In the genomic region with DNA sequence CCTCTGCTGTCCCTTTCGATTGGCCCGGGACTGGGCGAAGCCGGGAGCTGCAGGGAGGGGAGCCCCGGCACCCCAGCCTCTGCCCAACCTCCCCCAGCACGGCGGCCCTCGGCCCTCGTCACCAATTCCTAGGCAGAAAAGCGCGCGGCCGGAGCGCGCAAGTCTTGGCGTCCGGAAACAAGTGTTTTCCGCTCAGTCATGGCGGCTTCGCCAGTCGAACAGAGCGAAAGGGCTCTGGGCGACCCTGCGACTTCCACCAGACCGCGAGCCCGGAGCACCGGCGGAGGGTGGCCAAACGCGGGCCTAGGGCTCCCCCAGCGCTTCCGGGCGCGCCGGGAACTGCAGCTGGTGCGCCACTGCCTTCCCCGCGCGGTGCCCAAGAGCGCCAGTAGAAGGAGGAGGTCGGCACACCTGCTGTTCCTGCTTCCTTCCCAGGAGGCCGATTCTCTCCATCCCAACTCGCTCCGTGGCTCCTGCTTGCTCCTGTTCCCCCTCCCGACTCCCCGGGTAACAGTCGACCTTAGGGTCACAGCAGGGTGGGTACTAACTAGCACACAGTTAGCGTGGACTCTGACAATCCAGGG, we compare ENCODE assay signal across 8 cellular contexts.
DNase-seq lines count a peak whose midpoint lies in the region; ATAC-seq, FAIRE-seq and TF ChIP-seq lines count a peak whose summit lies in the region.

No MANE protein-coding gene starts in this region.

- peak overlapping the region; percentile 61 for H3K4me3 ChIP-seq in smooth muscle cell

- H2AFZ ChIP-seq in smooth muscle cell (ENCODE audit: low read depth): peak overlapping the region; percentile 86

- H3K36me3 ChIP-seq in smooth muscle cell (ENCODE audit: low read depth): no peaks in the 10 kb centered on the region

- TF ChIP-seq POLR2A in GM12892 (IDR thresholded peaks at IDR 0.05; ENCODE audit: low read depth, low read length): no peak

- no peaks in the 10 kb centered on the region for H3F3A ChIP-seq in smooth muscle cell (ENCODE audit: low read depth)

- DNase-seq in Right ventricle myocardium inferior (ENCODE audit: missing footprints): no peak
- DNase-seq in cardiac septum (ENCODE audit: low spot score): no peak
- peak; percentile 81 for DNase-seq in NCI-H460 (ENCODE audit: extremely low read depth, low read depth)
- peak; percentile 85 to 89 for DNase-seq in T47D (ENCODE audit: low read depth in 1 of 2, low spot score in 1 of 2)
- peak; percentile 95 for DNase-seq in islet precursor cell
- DNase-seq in smooth muscle cell (lab: John Stamatoyannopoulos, UW; ENCODE audit: unreplicated experiment): no peak
- DNase-seq in GM12892 (ENCODE audit: insufficient read length): no peak

- H3K79me2 ChIP-seq in smooth muscle cell (ENCODE audit: low read depth): no peaks in the 10 kb centered on the region

- intact Hi-C loops in Right ventricle myocardium inferior (cut with DNase I) (no loop called here), cardiac septum (cut with DNase I) (no loop called here)

- no peak overlapping the region for H3K27ac ChIP-seq in smooth muscle cell (ENCODE audit: low read depth)

- ATAC-seq in Right ventricle myocardium inferior (peak; percentile 86), HG03025 (IDR thresholded peaks at IDR 0.05; ENCODE audit: low FRiP score, unreplicated experiment) (peak; percentile 94)

- no peaks in the 10 kb centered on the region for H3K9me3 ChIP-seq in smooth muscle cell (replicated peaks; ENCODE audit: low read depth)

- FAIRE-seq in GM12892 (lab: Jason Lieb, UNC): no peak

- in situ Hi-C loops in T47D (cut with HindIII; ENCODE audit: low pct_unique_long_range_greater_than_20kb, low sequenced_read_pairs): no loop called here

- peak overlapping the region; percentile 96 for H3K4me2 ChIP-seq in smooth muscle cell

- H3K27me3 ChIP-seq in smooth muscle cell (ENCODE audit: low read depth): peaks cover 30% of the 10 kb centered on the region

- WGBS in smooth muscle cell (ENCODE audit: low lambda C conversion rate): 1% methylated on average over 49 of the region's 49 CpGs

- H3K9ac ChIP-seq in smooth muscle cell (ENCODE audit: low read depth): no peak overlapping the region

- TF ChIP-seq CTCF in smooth muscle cell (IDR thresholded peaks at IDR 0.05; ENCODE audit: borderline replicate concordance, insufficient read depth, poor library complexity, severe bottlenecking): peak; percentile 77

- no peaks in the 10 kb centered on the region for H4K20me1 ChIP-seq in smooth muscle cell (ENCODE audit: low read depth)

- H3K4me1 ChIP-seq in smooth muscle cell (ENCODE audit: low read depth): peaks cover 8% of the 10 kb centered on the region

Comparison
In these comparisons a context has a peak if more than half of its experiments do, and no peak if none do; other contexts are left out.
1. DNase-seq: peak in NCI-H460 (single experiment), T47D (2 of 2) and islet precursor cell (single experiment); none in Right ventricle myocardium inferior (single experiment), cardiac septum (single experiment), smooth muscle cell (single experiment) and GM12892 (single experiment).